ENCODE assay signal across 10 cellular contexts in genomic region chr14:54398028-54398368, GRCh38. TPM values are rescaled to one million over a fixed set of nuclear protein-coding genes. Genes with fewer than 3 reads are reported as not detected.
DNase-seq lines count a peak whose midpoint lies in the region; FAIRE-seq and TF ChIP-seq lines count a peak whose summit lies in the region.
"Had no signal": no experiment of that assay in that cellular context is flagged by ENCODE, and none has a peak within 500 bp of the region (broad histone marks: within the 10 kb centered on the region; RNA-seq: fewer than 3 reads in every experiment).

No MANE protein-coding gene starts in this region.

- no peak overlapping the region for H2AFZ ChIP-seq in smooth muscle cell (ENCODE audit: low read depth)

- H3K36me3 Mint-ChIP-seq in activated CD4-positive, alpha-beta T cell treated with anti-CD3 and anti-CD28 coated beads, Interleukin-2, amount 10 ng/mL, durations not matched to agents 7 days and 5 days (ENCODE audit: low read depth): peaks cover 30% of the 10 kb centered on the region
- H3K36me3 Mint-ChIP-seq in chondrocyte (ENCODE audit: low read depth): peaks cover 2% of the 10 kb centered on the region

- H3K36me3 ChIP-seq in smooth muscle cell (ENCODE audit: low read depth): no peaks in the 10 kb centered on the region
- H3K36me3 ChIP-seq: tibial artery had no signal

- TF ChIP-seq CTCF in chondrocyte (IDR thresholded peaks at IDR 0.05): no peak
- no peak for TF ChIP-seq CTCF in smooth muscle cell (IDR thresholded peaks at IDR 0.05; ENCODE audit: borderline replicate concordance, insufficient read depth, poor library complexity, severe bottlenecking)

- no peak overlapping the region for H3K4me3 ChIP-seq in smooth muscle cell

- H3K27ac Mint-ChIP-seq in activated CD4-positive, alpha-beta T cell treated with anti-CD3 and anti-CD28 coated beads, Interleukin-2, amount 10 ng/mL, durations not matched to agents 7 days and 5 days: peak overlapping the region; percentile 81
- H3K27ac Mint-ChIP-seq in chondrocyte (ENCODE audit: unreplicated experiment): no peak overlapping the region

- CTCF ChIA-PET in activated CD4-positive, alpha-beta T cell treated with anti-CD3 and anti-CD28 coated beads, Interleukin-2, amount 10 ng/mL, durations not matched to agents 7 days and 5 days (lab: Charles Lee): interaction anchor here (0.6 to 2.6 kb wide), 5 partner anchors 10 to 59 kb away, joined by 3 to 9 read pairs (median 3); no protein-coding TSS in a partner anchor

- POLR2A ChIA-PET in activated CD4-positive, alpha-beta T cell treated with anti-CD3 and anti-CD28 coated beads, Interleukin-2, amount 10 ng/mL, durations not matched to agents 7 days and 5 days (lab: Charles Lee): no interaction called here

- peak overlapping the region; percentile 90 for H3K4me3 Mint-ChIP-seq in activated CD4-positive, alpha-beta T cell treated with anti-CD3 and anti-CD28 coated beads, Interleukin-2, amount 10 ng/mL, durations not matched to agents 7 days and 5 days
- H3K4me3 Mint-ChIP-seq in chondrocyte (ENCODE audit: unreplicated experiment): peak overlapping the region; percentile 75

- H3K4me1 ChIP-seq in smooth muscle cell (ENCODE audit: low read depth): peaks cover 8% of the 10 kb centered on the region

- H3K27me3 ChIP-seq in smooth muscle cell (ENCODE audit: low read depth): no peaks in the 10 kb centered on the region
- H3K27me3 ChIP-seq: tibial artery had no signal

- H3K27me3 Mint-ChIP-seq in activated CD4-positive, alpha-beta T cell treated with anti-CD3 and anti-CD28 coated beads, Interleukin-2, amount 10 ng/mL, durations not matched to agents 7 days and 5 days: no peaks in the 10 kb centered on the region
- H3K27me3 Mint-ChIP-seq in chondrocyte (ENCODE audit: low read depth): no peaks in the 10 kb centered on the region

- H3K4me2 ChIP-seq in smooth muscle cell: peak overlapping the region; percentile 95

- no peaks in the 10 kb centered on the region for H3K9me3 Mint-ChIP-seq in activated CD4-positive, alpha-beta T cell treated with anti-CD3 and anti-CD28 coated beads, Interleukin-2, amount 10 ng/mL, durations not matched to agents 7 days and 5 days
- H3K9me3 Mint-ChIP-seq in chondrocyte (ENCODE audit: low read depth): peaks cover 6% of the 10 kb centered on the region

- WGBS in smooth muscle cell (ENCODE audit: low lambda C conversion rate): 78% methylated on average over 8 of the region's 8 CpGs

- H3K9ac ChIP-seq in smooth muscle cell (ENCODE audit: low read depth): no peak overlapping the region

- DNase-seq in activated CD4-positive, alpha-beta T cell treated with anti-CD3 and anti-CD28 coated beads, Interleukin-2, amount 10 ng/mL, durations not matched to agents 7 days and 5 days: no peak
- DNase-seq in activated CD4-positive, alpha-beta T cell treated with anti-CD3 and anti-CD28 coated beads for 1 hour: no peak
- DNase-seq in NCI-H524 treated with DMSO at 0.1 percent for 48 hours (lab: John Stamatoyannopoulos, UW): peak; percentile 21
- DNase-seq in chondrocyte (ENCODE audit: low spot score): no peak
- no peak for DNase-seq in smooth muscle cell (lab: John Stamatoyannopoulos, UW; ENCODE audit: unreplicated experiment)
- DNase-seq in AML-193 (lab: John Stamatoyannopoulos, UW): no peak
- no peak for DNase-seq in HTR-8/SVneo (ENCODE audit: insufficient read length, low spot score)
- DNase-seq in GM12892 (ENCODE audit: insufficient read length): no peak
- DNase-seq: tibial artery had no signal

- FAIRE-seq in HTR-8/SVneo (lab: Jason Lieb, UNC): no peak
- FAIRE-seq in GM12892 (lab: Jason Lieb, UNC): no peak
- FAIRE-seq: endometrium had no signal

- H3K9me3 ChIP-seq in smooth muscle cell (replicated peaks; ENCODE audit: low read depth): no peaks in the 10 kb centered on the region
- H3K9me3 ChIP-seq: tibial artery had no signal

- peaks cover 37% of the 10 kb centered on the region for H3K4me1 Mint-ChIP-seq in activated CD4-positive, alpha-beta T cell treated with anti-CD3 and anti-CD28 coated beads, Interleukin-2, amount 10 ng/mL, durations not matched to agents 7 days and 5 days
- peaks cover 16% of the 10 kb centered on the region for H3K4me1 Mint-ChIP-seq in chondrocyte (ENCODE audit: low read depth)

- TF ChIP-seq POLR2A in GM12892 (IDR thresholded peaks at IDR 0.05; ENCODE audit: low read depth, low read length): no peak

- no peaks in the 10 kb centered on the region for H3K79me2 ChIP-seq in smooth muscle cell (ENCODE audit: low read depth)

- H3K27ac ChIP-seq in smooth muscle cell (ENCODE audit: low read depth): no peak overlapping the region

- no peaks in the 10 kb centered on the region for H3F3A ChIP-seq in smooth muscle cell (ENCODE audit: low read depth)

- no peaks in the 10 kb centered on the region for H4K20me1 ChIP-seq in smooth muscle cell (ENCODE audit: low read depth)

RNA-seq across cellular contexts. Expression of gene CDKN3, which starts 1.2 kb away (rescaled TPM):
- total RNA-seq in activated CD4-positive, alpha-beta T cell treated with anti-CD3 and anti-CD28 coated beads, Interleukin-2, amount 10 ng/mL, durations not matched to agents 7 days and 5 days: 100 to 1,000 TPM in 1 of 2 experiments, 10 to 100 TPM in 1; 87.8 to 116 TPM
- total RNA-seq in chondrocyte: 5.3 to 10.4 TPM (median 8.9 TPM) in 3 replicates
- total RNA-seq in smooth muscle cell: 15.4 and 22.1 TPM in 2 replicates
- polyA plus RNA-seq in smooth muscle cell: 18.6 and 20.1 TPM in 2 replicates
- 40.2 TPM for polyA plus RNA-seq in GM12892 (2012; ENCODE audit: missing spikeins)

RNA-seq across cellular contexts. Expression of gene CNIH1, which starts 43.2 kb away (rescaled TPM):
- 10 to 100 TPM; 71.5 to 94.5 TPM for total RNA-seq in activated CD4-positive, alpha-beta T cell treated with anti-CD3 and anti-CD28 coated beads, Interleukin-2, amount 10 ng/mL, durations not matched to agents 7 days and 5 days
- total RNA-seq in chondrocyte (131 to 141 TPM (median 140 TPM) in 3 replicates), smooth muscle cell (172 and 224 TPM in 2 replicates)
- 133 and 162 TPM in 2 replicates for polyA plus RNA-seq in smooth muscle cell
- 84.4 TPM for polyA plus RNA-seq in GM12892 (2012; ENCODE audit: missing spikeins)
